ENCODE assay signal across 13 cellular contexts in the genomic region with DNA sequence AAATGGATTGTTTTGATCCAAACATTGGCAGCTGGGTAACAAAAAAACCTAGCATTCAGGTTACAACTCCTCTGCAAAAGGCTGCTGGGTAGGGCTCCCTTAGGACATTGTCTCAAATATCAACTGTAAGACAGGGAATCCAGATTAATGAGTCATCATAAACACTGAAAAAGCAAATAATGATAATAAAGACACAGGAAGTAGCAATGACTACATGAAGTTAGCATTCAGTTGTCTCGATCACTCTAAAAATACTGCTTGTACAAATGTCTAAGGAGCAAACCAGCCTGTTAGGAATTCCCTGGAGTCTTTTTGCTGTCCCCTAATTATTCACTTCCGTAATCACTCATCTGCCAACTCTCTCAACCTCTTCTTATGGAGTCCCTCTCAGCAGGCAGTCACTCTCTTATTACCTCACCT.
DNase-seq lines count a peak whose midpoint lies in the region; FAIRE-seq and TF ChIP-seq lines count a peak whose summit lies in the region.
"Had no signal": no experiment of that assay in that cellular context is flagged by ENCODE, and none has a peak within 500 bp of the region (broad histone marks: within the 10 kb centered on the region; RNA-seq: fewer than 3 reads in every experiment).

No MANE protein-coding gene starts in this region.

- no peaks in the 10 kb centered on the region for H4K20me1 ChIP-seq in osteoblast (ENCODE audit: insufficient read depth, low read length)

- peak overlapping the region; percentile 32 for H3K4me2 ChIP-seq in osteoblast (ENCODE audit: insufficient read depth, low read length)

- H3K4me3 Mint-ChIP-seq in activated naive CD4-positive, alpha-beta T cell treated with anti-CD3 and anti-CD28 coated beads, Interleukin-2, amount 10 ng/mL, durations not matched to agents 7 days and 5 days = no peak overlapping the region

- H3K9me3 ChIP-seq in osteoblast (ENCODE audit: low read depth, low read length) = no peaks in the 10 kb centered on the region
- H3K9me3 ChIP-seq: stomach had no signal

- DNase-seq in ELR (ENCODE audit: low read depth) = peak; percentile 18
- peak; percentile 45 for DNase-seq in NCI-H2171 (lab: John Stamatoyannopoulos, UW)
- DNase-seq in bronchial epithelial cell (ENCODE audit: low read depth) = peak; percentile 93
- no peak for DNase-seq in osteoblast (ENCODE audit: insufficient read length, low spot score, missing footprints)
- no peak for DNase-seq in KG1 (lab: John Stamatoyannopoulos, UW)
- no peak for DNase-seq in activated naive CD4-positive, alpha-beta T cell treated with anti-CD3 and anti-CD28 coated beads, Interleukin-2, amount 10 ng/mL, durations not matched to agents 7 days and 5 days
- DNase-seq in SK-N-DZ (ENCODE audit: low spot score) = no peak
- DNase-seq in NOMO-1 treated with dmso at 0.1 percent for 144 hours (lab: John Stamatoyannopoulos, UW; ENCODE audit: unreplicated experiment) = no peak
- DNase-seq: activated naive CD4-positive, alpha-beta T cell; H7; hypothalamus; retina; stomach had no signal

- H3K79me2 ChIP-seq in osteoblast (ENCODE audit: insufficient read depth, low read length) = no peaks in the 10 kb centered on the region

- no peak for FAIRE-seq in bronchial epithelial cell (lab: Jason Lieb, UNC)

- no peak overlapping the region for H3K27ac ChIP-seq in osteoblast (ENCODE audit: low read depth, low read length)
- H3K27ac ChIP-seq: stomach had no signal

- H3K4me3 ChIP-seq in bronchial epithelial cell (ENCODE audit: low read depth, low read length) (no peak overlapping the region), osteoblast (ENCODE audit: insufficient read depth, low read length) (no peak overlapping the region)
- H3K4me3 ChIP-seq: stomach had no signal

- H3K4me1 Mint-ChIP-seq in activated naive CD4-positive, alpha-beta T cell treated with anti-CD3 and anti-CD28 coated beads, Interleukin-2, amount 10 ng/mL, durations not matched to agents 7 days and 5 days = peaks cover 8% of the 10 kb centered on the region

- no peaks in the 10 kb centered on the region for H3K36me3 ChIP-seq in bronchial epithelial cell (ENCODE audit: control insufficient read depth, insufficient read depth, low read length)
- H3K36me3 ChIP-seq in osteoblast (ENCODE audit: insufficient read depth, low read length) = no peaks in the 10 kb centered on the region
- H3K36me3 ChIP-seq: stomach had no signal

- no peaks in the 10 kb centered on the region for H3K27me3 Mint-ChIP-seq in activated naive CD4-positive, alpha-beta T cell treated with anti-CD3 and anti-CD28 coated beads, Interleukin-2, amount 10 ng/mL, durations not matched to agents 7 days and 5 days

- no peaks in the 10 kb centered on the region for H3K27me3 ChIP-seq in bronchial epithelial cell (ENCODE audit: control insufficient read depth, insufficient read depth, low read length)
- H3K27me3 ChIP-seq in osteoblast (ENCODE audit: insufficient read depth, low read length) = peaks cover 5% of the 10 kb centered on the region

- no peaks in the 10 kb centered on the region for H3K9me3 Mint-ChIP-seq in activated naive CD4-positive, alpha-beta T cell treated with anti-CD3 and anti-CD28 coated beads, Interleukin-2, amount 10 ng/mL, durations not matched to agents 7 days and 5 days

- H2AFZ ChIP-seq in osteoblast (ENCODE audit: low read length) = no peak overlapping the region

- H3K27ac Mint-ChIP-seq in activated naive CD4-positive, alpha-beta T cell treated with anti-CD3 and anti-CD28 coated beads, Interleukin-2, amount 10 ng/mL, durations not matched to agents 7 days and 5 days = no peak overlapping the region

- H3K36me3 Mint-ChIP-seq in activated naive CD4-positive, alpha-beta T cell treated with anti-CD3 and anti-CD28 coated beads, Interleukin-2, amount 10 ng/mL, durations not matched to agents 7 days and 5 days = no peaks in the 10 kb centered on the region

- H3K4me1 ChIP-seq in osteoblast (ENCODE audit: insufficient read depth, low read length) = peaks cover 3% of the 10 kb centered on the region
- H3K4me1 ChIP-seq: stomach had no signal

- CTCF ChIA-PET in activated naive CD4-positive, alpha-beta T cell treated with anti-CD3 and anti-CD28 coated beads, Interleukin-2, amount 10 ng/mL, durations not matched to agents 7 days and 5 days (lab: Charles Lee) = no interaction called here

- TF ChIP-seq CTCF in bronchial epithelial cell (IDR thresholded peaks at IDR 0.05; ENCODE audit: insufficient read depth, low read length, severe bottlenecking) = no peak
- TF ChIP-seq CTCF in osteoblast (IDR thresholded peaks at IDR 0.05; ENCODE audit: extremely low read depth, low read depth, low read length) = no peak

Comparison
In these comparisons a context has a peak if more than half of its experiments do, and no peak if none do; other contexts are left out.
1. DNase-seq: peak in ELR (single experiment), NCI-H2171 (single experiment) and bronchial epithelial cell (single experiment); none in osteoblast (single experiment), KG1 (single experiment), activated naive CD4-positive, alpha-beta T cell treated with anti-CD3 and anti-CD28 coated beads, Interleukin-2, amount 10 ng/mL, durations not matched to agents 7 days and 5 days (single experiment), SK-N-DZ (single experiment) and NOMO-1 treated with dmso at 0.1 percent for 144 hours (single experiment).